Comparison of ENCODE assay signal across 1 cellular context in the genomic region with DNA sequence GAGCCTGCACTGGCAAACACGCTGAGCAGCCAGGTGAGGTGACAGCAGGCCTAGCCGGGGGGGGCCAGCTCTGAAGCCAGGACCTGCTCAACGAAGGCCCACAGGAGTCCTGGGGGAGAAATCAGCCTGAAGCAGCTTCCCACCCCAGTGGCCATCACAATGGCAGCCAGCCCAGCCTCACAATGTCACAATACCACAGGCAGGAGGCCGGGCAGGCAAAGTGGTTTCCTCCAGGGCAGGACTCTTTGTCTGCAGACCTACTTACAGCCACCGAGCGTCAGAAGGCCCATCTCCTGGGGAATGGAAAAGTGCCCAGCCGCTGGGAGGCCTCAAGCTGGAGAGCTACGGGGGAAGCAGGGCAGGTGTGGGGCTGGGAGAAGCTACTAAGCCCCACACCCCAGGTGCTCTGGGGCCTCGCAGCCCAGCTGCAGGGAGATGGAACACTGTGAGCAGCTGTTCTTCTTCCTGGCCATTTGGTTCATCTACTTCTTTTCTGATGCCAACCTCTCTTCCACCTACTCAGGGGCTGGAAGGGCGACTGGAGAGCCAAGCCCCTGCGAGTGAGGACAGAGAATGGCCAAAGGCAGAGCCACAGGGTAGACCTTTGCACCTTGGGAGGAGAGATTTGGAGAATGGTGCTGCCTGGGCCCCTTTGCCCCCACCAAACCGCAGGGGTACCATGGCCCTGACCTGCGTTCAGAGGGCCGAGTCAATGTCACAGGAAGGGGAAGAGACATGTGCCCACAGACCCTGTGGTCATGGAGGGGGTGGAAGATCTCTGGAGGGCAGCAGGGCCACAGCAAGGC.
TF ChIP-seq lines count a peak whose summit lies in the region.

No MANE protein-coding gene starts in this region.

TF ChIP-seq in GM23338, 12 proteins besides CTCF, POLR2A, EP300 and RAD21:
- TF ChIP-seq, protein P1, sequence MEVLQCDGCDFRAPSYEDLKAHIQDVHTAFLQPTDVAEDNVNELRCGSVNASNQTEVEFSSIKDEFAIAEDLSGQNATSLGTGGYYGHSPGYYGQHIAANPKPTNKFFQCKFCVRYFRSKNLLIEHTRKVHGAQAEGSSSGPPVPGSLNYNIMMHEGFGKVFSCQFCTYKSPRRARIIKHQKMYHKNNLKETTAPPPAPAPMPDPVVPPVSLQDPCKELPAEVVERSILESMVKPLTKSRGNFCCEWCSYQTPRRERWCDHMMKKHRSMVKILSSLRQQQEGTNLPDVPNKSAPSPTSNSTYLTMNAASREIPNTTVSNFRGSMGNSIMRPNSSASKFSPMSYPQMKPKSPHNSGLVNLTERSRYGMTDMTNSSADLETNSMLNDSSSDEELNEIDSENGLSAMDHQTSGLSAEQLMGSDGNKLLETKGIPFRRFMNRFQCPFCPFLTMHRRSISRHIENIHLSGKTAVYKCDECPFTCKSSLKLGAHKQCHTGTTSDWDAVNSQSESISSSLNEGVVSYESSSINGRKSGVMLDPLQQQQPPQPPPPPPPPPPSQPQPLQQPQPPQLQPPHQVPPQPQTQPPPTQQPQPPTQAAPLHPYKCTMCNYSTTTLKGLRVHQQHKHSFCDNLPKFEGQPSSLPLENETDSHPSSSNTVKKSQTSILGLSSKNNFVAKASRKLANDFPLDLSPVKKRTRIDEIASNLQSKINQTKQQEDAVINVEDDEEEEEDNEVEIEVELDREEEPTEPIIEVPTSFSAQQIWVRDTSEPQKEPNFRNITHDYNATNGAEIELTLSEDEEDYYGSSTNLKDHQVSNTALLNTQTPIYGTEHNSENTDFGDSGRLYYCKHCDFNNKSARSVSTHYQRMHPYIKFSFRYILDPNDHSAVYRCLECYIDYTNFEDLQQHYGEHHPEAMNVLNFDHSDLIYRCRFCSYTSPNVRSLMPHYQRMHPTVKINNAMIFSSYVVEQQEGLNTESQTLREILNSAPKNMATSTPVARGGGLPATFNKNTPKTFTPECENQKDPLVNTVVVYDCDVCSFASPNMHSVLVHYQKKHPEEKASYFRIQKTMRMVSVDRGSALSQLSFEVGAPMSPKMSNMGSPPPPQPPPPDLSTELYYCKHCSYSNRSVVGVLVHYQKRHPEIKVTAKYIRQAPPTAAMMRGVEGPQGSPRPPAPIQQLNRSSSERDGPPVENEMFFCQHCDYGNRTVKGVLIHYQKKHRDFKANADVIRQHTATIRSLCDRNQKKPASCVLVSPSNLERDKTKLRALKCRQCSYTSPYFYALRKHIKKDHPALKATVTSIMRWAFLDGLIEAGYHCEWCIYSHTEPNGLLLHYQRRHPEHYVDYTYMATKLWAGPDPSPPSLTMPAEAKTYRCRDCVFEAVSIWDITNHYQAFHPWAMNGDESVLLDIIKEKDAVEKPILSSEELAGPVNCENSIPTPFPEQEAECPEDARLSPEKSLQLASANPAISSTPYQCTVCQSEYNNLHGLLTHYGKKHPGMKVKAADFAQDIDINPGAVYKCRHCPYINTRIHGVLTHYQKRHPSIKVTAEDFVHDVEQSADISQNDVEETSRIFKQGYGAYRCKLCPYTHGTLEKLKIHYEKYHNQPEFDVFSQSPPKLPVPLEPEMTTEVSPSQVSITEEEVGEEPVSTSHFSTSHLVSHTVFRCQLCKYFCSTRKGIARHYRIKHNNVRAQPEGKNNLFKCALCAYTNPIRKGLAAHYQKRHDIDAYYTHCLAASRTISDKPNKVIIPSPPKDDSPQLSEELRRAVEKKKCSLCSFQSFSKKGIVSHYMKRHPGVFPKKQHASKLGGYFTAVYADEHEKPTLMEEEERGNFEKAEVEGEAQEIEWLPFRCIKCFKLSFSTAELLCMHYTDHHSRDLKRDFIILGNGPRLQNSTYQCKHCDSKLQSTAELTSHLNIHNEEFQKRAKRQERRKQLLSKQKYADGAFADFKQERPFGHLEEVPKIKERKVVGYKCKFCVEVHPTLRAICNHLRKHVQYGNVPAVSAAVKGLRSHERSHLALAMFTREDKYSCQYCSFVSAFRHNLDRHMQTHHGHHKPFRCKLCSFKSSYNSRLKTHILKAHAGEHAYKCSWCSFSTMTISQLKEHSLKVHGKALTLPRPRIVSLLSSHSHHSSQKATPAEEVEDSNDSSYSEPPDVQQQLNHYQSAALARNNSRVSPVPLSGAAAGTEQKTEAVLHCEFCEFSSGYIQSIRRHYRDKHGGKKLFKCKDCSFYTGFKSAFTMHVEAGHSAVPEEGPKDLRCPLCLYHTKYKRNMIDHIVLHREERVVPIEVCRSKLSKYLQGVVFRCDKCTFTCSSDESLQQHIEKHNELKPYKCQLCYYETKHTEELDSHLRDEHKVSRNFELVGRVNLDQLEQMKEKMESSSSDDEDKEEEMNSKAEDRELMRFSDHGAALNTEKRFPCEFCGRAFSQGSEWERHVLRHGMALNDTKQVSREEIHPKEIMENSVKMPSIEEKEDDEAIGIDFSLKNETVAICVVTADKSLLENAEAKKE (CRISPR knock-in tag; IDR thresholded peaks at IDR 0.05), result no peak
- TF ChIP-seq, protein P2, sequence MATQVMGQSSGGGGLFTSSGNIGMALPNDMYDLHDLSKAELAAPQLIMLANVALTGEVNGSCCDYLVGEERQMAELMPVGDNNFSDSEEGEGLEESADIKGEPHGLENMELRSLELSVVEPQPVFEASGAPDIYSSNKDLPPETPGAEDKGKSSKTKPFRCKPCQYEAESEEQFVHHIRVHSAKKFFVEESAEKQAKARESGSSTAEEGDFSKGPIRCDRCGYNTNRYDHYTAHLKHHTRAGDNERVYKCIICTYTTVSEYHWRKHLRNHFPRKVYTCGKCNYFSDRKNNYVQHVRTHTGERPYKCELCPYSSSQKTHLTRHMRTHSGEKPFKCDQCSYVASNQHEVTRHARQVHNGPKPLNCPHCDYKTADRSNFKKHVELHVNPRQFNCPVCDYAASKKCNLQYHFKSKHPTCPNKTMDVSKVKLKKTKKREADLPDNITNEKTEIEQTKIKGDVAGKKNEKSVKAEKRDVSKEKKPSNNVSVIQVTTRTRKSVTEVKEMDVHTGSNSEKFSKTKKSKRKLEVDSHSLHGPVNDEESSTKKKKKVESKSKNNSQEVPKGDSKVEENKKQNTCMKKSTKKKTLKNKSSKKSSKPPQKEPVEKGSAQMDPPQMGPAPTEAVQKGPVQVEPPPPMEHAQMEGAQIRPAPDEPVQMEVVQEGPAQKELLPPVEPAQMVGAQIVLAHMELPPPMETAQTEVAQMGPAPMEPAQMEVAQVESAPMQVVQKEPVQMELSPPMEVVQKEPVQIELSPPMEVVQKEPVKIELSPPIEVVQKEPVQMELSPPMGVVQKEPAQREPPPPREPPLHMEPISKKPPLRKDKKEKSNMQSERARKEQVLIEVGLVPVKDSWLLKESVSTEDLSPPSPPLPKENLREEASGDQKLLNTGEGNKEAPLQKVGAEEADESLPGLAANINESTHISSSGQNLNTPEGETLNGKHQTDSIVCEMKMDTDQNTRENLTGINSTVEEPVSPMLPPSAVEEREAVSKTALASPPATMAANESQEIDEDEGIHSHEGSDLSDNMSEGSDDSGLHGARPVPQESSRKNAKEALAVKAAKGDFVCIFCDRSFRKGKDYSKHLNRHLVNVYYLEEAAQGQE (IDR thresholded peaks at IDR 0.05; ENCODE audit: unreplicated experiment), result no peak
- no peak for TF ChIP-seq EZH2 (IDR thresholded peaks at IDR 0.05; ENCODE audit: low read depth, unreplicated experiment)
- TF ChIP-seq, protein P3, sequence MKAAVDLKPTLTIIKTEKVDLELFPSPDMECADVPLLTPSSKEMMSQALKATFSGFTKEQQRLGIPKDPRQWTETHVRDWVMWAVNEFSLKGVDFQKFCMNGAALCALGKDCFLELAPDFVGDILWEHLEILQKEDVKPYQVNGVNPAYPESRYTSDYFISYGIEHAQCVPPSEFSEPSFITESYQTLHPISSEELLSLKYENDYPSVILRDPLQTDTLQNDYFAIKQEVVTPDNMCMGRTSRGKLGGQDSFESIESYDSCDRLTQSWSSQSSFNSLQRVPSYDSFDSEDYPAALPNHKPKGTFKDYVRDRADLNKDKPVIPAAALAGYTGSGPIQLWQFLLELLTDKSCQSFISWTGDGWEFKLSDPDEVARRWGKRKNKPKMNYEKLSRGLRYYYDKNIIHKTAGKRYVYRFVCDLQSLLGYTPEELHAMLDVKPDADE (IDR thresholded peaks at IDR 0.05), result no peak
- TF ChIP-seq CREB1 (CRISPR knock-in tag; IDR thresholded peaks at IDR 0.05; ENCODE audit: low read depth), result no peak
- TF ChIP-seq ZNF331 (CRISPR knock-in tag; IDR thresholded peaks at IDR 0.05; ENCODE audit: low read depth), result no peak
- no peak for TF ChIP-seq POLR2AphosphoS5 (IDR thresholded peaks at IDR 0.05; ENCODE audit: low read depth)
- TF ChIP-seq JUNB (IDR thresholded peaks at IDR 0.05; ENCODE audit: unreplicated experiment), result no peak
- TF ChIP-seq ZNF114 (CRISPR knock-in tag; IDR thresholded peaks at IDR 0.05), result no peak
- TF ChIP-seq NANOG (IDR thresholded peaks at IDR 0.05; ENCODE audit: borderline replicate concordance), result no peak
- TF ChIP-seq EZH2phosphoT487 (IDR thresholded peaks at IDR 0.05; ENCODE audit: unreplicated experiment), result no peak
- no peak for TF ChIP-seq STAT1 (IDR thresholded peaks at IDR 0.05; ENCODE audit: unreplicated experiment)
